Comparison of ENCODE assay signal across 8 cellular contexts in the genomic region with DNA sequence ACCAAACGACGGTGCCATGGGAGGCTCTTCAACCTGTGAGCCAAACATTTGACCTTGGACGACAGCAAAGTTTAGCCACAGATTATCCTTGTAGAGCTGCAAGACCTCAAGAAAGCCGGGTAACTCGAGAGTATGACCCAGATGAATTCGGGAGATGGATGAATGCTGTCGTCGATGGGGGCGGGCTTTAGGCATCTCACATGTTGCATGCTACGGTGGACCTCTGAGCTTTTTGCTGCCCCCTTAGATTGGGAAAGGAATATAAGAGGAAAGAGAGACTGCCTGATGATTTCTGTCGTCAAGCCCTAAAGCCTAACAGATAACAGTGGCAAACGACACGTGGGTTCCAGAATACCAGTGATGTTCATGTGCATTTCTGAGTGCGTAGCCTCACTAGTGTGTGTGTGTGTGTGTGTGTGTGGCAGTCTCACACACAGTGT. TPM values are rescaled to one million over a fixed set of nuclear protein-coding genes. Genes with fewer than 3 reads are reported as not detected.
DNase-seq lines count a peak whose midpoint lies in the region; ATAC-seq, FAIRE-seq and TF ChIP-seq lines count a peak whose summit lies in the region.

No MANE protein-coding gene starts in this region.

- H3K27me3 ChIP-seq in Caco-2 (replicated peaks; ENCODE audit: control insufficient read depth, insufficient read depth, low read length), result no peaks in the 10 kb centered on the region
- H3K27me3 ChIP-seq in testis, result no peaks in the 10 kb centered on the region

- H3K4me1 ChIP-seq in Caco-2 (peaks cover 40% of the 10 kb centered on the region), kidney (ENCODE audit: control insufficient read depth in 1 of 2, insufficient read depth in 1 of 2, low read depth in 1 of 2, low read length in 2 of 2) (peaks cover 8 to 10% of the 10 kb centered on the region in 2 donors), testis (no peaks in the 10 kb centered on the region)

- peak overlapping the region; percentile 79 for H3K27ac Mint-ChIP-seq in Caco-2 (ENCODE audit: unreplicated experiment)
- H3K27ac Mint-ChIP-seq in activated T-helper 2 cell treated with anti-CD3 and anti-CD28 coated beads, Interferon-gamma antibody, Interleukin-2, Interleukin-4, amounts not matched to agents 10 μg/mL and 5 μg/mL and 100 μg/mL, durations not matched to agents 14 hours and 24 hours and 36 hours, result peak overlapping the region; percentile 17

- H3K9me3 ChIP-seq in Caco-2 (no peaks in the 10 kb centered on the region), kidney (ENCODE audit: control insufficient read depth in 1 of 2, low read length in 2 of 2) (no peaks in the 10 kb centered on the region), testis (no peaks in the 10 kb centered on the region)

- H3K4me3 ChIP-seq in Caco-2 (ENCODE audit: low read depth, low read length) (peak overlapping the region; percentile 91), kidney (ENCODE audit: low read length in 2 of 2) (peak overlapping the region; percentile 52 to 90), testis (peak overlapping the region; percentile 72 to 77)
- H3K4me3 ChIP-seq in Jurkat, Clone E6-1 (ENCODE audit: low read length), result peak overlapping the region; percentile 73

- no peak overlapping the region for H3K9ac ChIP-seq in kidney (ENCODE audit: low read length in 2 of 2)

- peak overlapping the region; percentile 99 for H3K4me3 Mint-ChIP-seq in Caco-2 (ENCODE audit: unreplicated experiment)
- peak overlapping the region; percentile 68 for H3K4me3 Mint-ChIP-seq in activated T-helper 2 cell treated with anti-CD3 and anti-CD28 coated beads, Interferon-gamma antibody, Interleukin-2, Interleukin-4, amounts not matched to agents 10 μg/mL and 5 μg/mL and 100 μg/mL, durations not matched to agents 14 hours and 24 hours and 36 hours (ENCODE audit: low read depth)

- no peaks in the 10 kb centered on the region for H3K27me3 Mint-ChIP-seq in Caco-2 (ENCODE audit: insufficient read depth, unreplicated experiment)
- peaks cover 6% of the 10 kb centered on the region for H3K27me3 Mint-ChIP-seq in activated T-helper 2 cell treated with anti-CD3 and anti-CD28 coated beads, Interferon-gamma antibody, Interleukin-2, Interleukin-4, amounts not matched to agents 10 μg/mL and 5 μg/mL and 100 μg/mL, durations not matched to agents 14 hours and 24 hours and 36 hours (ENCODE audit: low read depth)

- FAIRE-seq in kidney (lab: Jason Lieb, UNC), result no peak

- intact Hi-C loops in Caco-2 (cut with micrococcal nuclease; ENCODE audit: unreplicated experiment) (loop anchor here (1.0 to 2.0 kb wide), 3 partner anchors 43 to 113 kb away; no protein-coding TSS in a partner anchor), kidney (cut with DNase I) (no loop called here), testis (cut with DNase I; ENCODE audit: low total_unique reads) (loop anchor here (10.0 kb wide), 1 partner anchor 103 kb away; no protein-coding TSS in a partner anchor)
- intact Hi-C loops in activated T-helper 2 cell treated with anti-CD3 and anti-CD28 coated beads, Interferon-gamma antibody, Interleukin-2, Interleukin-4, amounts not matched to agents 10 μg/mL and 5 μg/mL and 100 μg/mL, durations not matched to agents 14 hours and 24 hours and 36 hours (cut with micrococcal nuclease), result loop anchor here (2.0 kb wide), 1 partner anchor 111 kb away; no protein-coding TSS in a partner anchor

- WGBS in testis, 2 donors, result 8 to 10% methylated on average over 13 to 14 of the region's 14 CpGs

- H3K9me3 Mint-ChIP-seq in Caco-2 (ENCODE audit: unreplicated experiment), result no peaks in the 10 kb centered on the region
- no peaks in the 10 kb centered on the region for H3K9me3 Mint-ChIP-seq in activated T-helper 2 cell treated with anti-CD3 and anti-CD28 coated beads, Interferon-gamma antibody, Interleukin-2, Interleukin-4, amounts not matched to agents 10 μg/mL and 5 μg/mL and 100 μg/mL, durations not matched to agents 14 hours and 24 hours and 36 hours

- POLR2A ChIA-PET in Caco-2 (lab: Charles Lee), result interaction anchor here (0.7 kb wide), 1 partner anchor 31 kb away, joined by 4 read pairs; no protein-coding TSS in a partner anchor

- peak overlapping the region; percentile 65 to 71 for H3K27ac ChIP-seq in kidney (ENCODE audit: low read depth in 2 of 2, low read length in 2 of 2)
- peak overlapping the region in 1 of 2 donors; percentile 72 for H3K27ac ChIP-seq in testis

- H3K4me1 Mint-ChIP-seq in Caco-2 (ENCODE audit: low read depth, unreplicated experiment), result peaks cover 29% of the 10 kb centered on the region
- peaks cover 26% of the 10 kb centered on the region for H3K4me1 Mint-ChIP-seq in activated T-helper 2 cell treated with anti-CD3 and anti-CD28 coated beads, Interferon-gamma antibody, Interleukin-2, Interleukin-4, amounts not matched to agents 10 μg/mL and 5 μg/mL and 100 μg/mL, durations not matched to agents 14 hours and 24 hours and 36 hours (ENCODE audit: low read depth)

- ATAC-seq in GM18517 (IDR thresholded peaks at IDR 0.05; ENCODE audit: unreplicated experiment) (no peak), HG02938 (IDR thresholded peaks at IDR 0.05; ENCODE audit: unreplicated experiment) (no peak), GM21447 (IDR thresholded peaks at IDR 0.05; ENCODE audit: unreplicated experiment) (no peak)

- H3K36me3 ChIP-seq in Caco-2 (ENCODE audit: control insufficient read depth, insufficient read depth, low read length) (no peaks in the 10 kb centered on the region; the same call in 1 of the 2 replicates), kidney (ENCODE audit: control insufficient read depth in 1 of 2, insufficient read depth in 2 of 2, low read length in 2 of 2) (no peaks in the 10 kb centered on the region), testis (ENCODE audit: low read depth, missing control alignments) (no peaks in the 10 kb centered on the region)

- peaks cover 11% of the 10 kb centered on the region for H3K36me3 Mint-ChIP-seq in Caco-2 (ENCODE audit: insufficient read depth, unreplicated experiment)
- H3K36me3 Mint-ChIP-seq in activated T-helper 2 cell treated with anti-CD3 and anti-CD28 coated beads, Interferon-gamma antibody, Interleukin-2, Interleukin-4, amounts not matched to agents 10 μg/mL and 5 μg/mL and 100 μg/mL, durations not matched to agents 14 hours and 24 hours and 36 hours (ENCODE audit: low read depth), result peaks cover 11% of the 10 kb centered on the region

- no TSS peak for BruUV-seq in Caco-2 (replicated peaks; lab: Mats Ljungman, UMichigan)

- no peak for TF ChIP-seq POLR2A in testis (IDR thresholded peaks at IDR 0.05)

- no peak for DNase-seq in Caco-2
- DNase-seq in Jurkat, Clone E6-1 (ENCODE audit: low read depth, low spot score), result no peak
- DNase-seq in activated T-helper 2 cell treated with anti-CD3 and anti-CD28 coated beads, Interferon-gamma antibody, Interleukin-2, Interleukin-4, amounts not matched to agents 10 μg/mL and 5 μg/mL and 100 μg/mL, durations not matched to agents 14 hours and 24 hours and 36 hours (ENCODE audit: low spot score), result no peak
- no peak for DNase-seq in kidney
- no peak for DNase-seq in testis

- TF ChIP-seq CTCF in Caco-2 (IDR thresholded peaks at IDR 0.05; ENCODE audit: insufficient read depth in 1 of 2, low read depth in 1 of 2, low read length in 1 of 2, severe bottlenecking in 1 of 2, unreplicated experiment in 1 of 2) (no peak), kidney (IDR thresholded peaks at IDR 0.05; ENCODE audit: borderline replicate concordance, extremely low read depth, insufficient read depth) (no peak), testis (IDR thresholded peaks at IDR 0.05) (no peak)

- CTCF ChIA-PET in Caco-2 (lab: Charles Lee), result interaction anchor here (0.6 to 2.2 kb wide), 5 partner anchors 44 to 192 kb away, joined by 3 to 10 read pairs (median 4); no protein-coding TSS in a partner anchor

RNA-seq across cellular contexts. Expression of gene ABCC4, which starts 0.7 kb away (rescaled TPM):
- total RNA-seq in Caco-2 (2022) (51.9 and 65.7 TPM in 2 replicates), kidney (52.4 TPM), testis (10 to 100 TPM; 14.9 to 23.5 TPM)
- polyA plus RNA-seq in Jurkat, Clone E6-1 (2012; ENCODE audit: insufficient read depth, insufficient read length), result 8.8 TPM
- total RNA-seq in activated T-helper 2 cell treated with anti-CD3 and anti-CD28 coated beads, Interferon-gamma antibody, Interleukin-2, Interleukin-4, amounts not matched to agents 10 μg/mL and 5 μg/mL and 100 μg/mL, durations not matched to agents 14 hours and 24 hours and 36 hours, result 19.3 and 19.6 TPM in 2 replicates
- polyA plus RNA-seq in kidney (ENCODE audit: insufficient read depth, low read depth, low replicate concordance) (11.3 TPM), testis (ENCODE audit: insufficient read depth, low read depth, low replicate concordance) (11.0 TPM)
